ENCODE assay signal across 9 cellular contexts in the genomic region with DNA sequence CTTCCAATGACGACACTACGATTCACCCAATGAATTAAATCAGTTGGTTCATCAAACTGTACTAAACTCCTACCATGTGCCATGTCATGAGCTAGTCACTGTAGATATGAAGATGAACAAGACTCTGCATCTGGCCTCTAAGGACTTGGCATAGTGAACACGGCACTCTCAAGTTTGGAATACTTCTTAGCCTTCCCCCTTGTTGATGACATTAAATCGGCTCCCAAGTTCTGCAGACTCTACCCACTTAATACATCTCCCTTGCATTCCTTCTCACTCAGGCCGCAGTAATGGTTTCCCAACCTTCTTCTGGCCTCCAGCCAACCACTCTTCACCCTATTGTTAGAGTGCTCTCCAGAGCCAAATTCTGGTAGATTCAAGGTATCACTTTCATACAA.
A peak's percentile ranks its signal among the peaks of the same experiment; 100 is the strongest.
DNase-seq lines count a peak whose midpoint lies in the region; FAIRE-seq and TF ChIP-seq lines count a peak whose summit lies in the region.
"Had no signal": no experiment of that assay in that cellular context is flagged by ENCODE, and none has a peak within 500 bp of the region (broad histone marks: within the 10 kb centered on the region; RNA-seq: fewer than 3 reads in every experiment).

No MANE protein-coding gene starts in this region.

- TF ChIP-seq POLR2A in H54 (IDR thresholded peaks at IDR 0.05; ENCODE audit: low read depth, low read length): no peak

- CTCF ChIA-PET in AG04450 (lab: Charles Lee): no interaction called here

- H3K27ac Mint-ChIP-seq in activated T-helper 1 cell treated with anti-CD3 and anti-CD28 coated beads, Interleukin-12 subunit alpha, Interleukin-12 subunit beta, Interleukin-2, Interleukin-4 antibody, amounts not matched to agents 30 ng/mL and 10 ng/mL and 1 ng/mL, durations not matched to agents 14 hours and 24 hours and 36 hours: peak overlapping the region; percentile 91
- no peak overlapping the region for H3K27ac Mint-ChIP-seq in glutamatergic neuron (ENCODE audit: unreplicated experiment)

- no peak overlapping the region for H3K4me3 ChIP-seq in AG04450 (ENCODE audit: low read depth, low read length)

- DNase-seq in AG04450 (ENCODE audit: low read depth, low spot score) (no peak), H54 (ENCODE audit: insufficient read length, low spot score) (no peak), iris pigment epithelial cell (ENCODE audit: low read depth) (peak; percentile 85), islet precursor cell (no peak), GM20000 (ENCODE audit: low spot score) (no peak), glutamatergic neuron (no peak), NCI-H1436 treated with DMSO at 0.1 percent for 48 hours (lab: John Stamatoyannopoulos, UW) (no peak)
- no peak for DNase-seq in activated T-helper 1 cell treated with anti-CD3 and anti-CD28 coated beads, Interleukin-12 subunit alpha, Interleukin-12 subunit beta, Interleukin-2, Interleukin-4 antibody, amounts not matched to agents 30 ng/mL and 10 ng/mL and 1 ng/mL, durations not matched to agents 14 hours and 24 hours and 36 hours (ENCODE audit: low spot score)
- DNase-seq: amygdala had no signal

- H3K4me1 Mint-ChIP-seq in activated T-helper 1 cell treated with anti-CD3 and anti-CD28 coated beads, Interleukin-12 subunit alpha, Interleukin-12 subunit beta, Interleukin-2, Interleukin-4 antibody, amounts not matched to agents 30 ng/mL and 10 ng/mL and 1 ng/mL, durations not matched to agents 14 hours and 24 hours and 36 hours (ENCODE audit: low read depth): peaks cover 34% of the 10 kb centered on the region
- peaks cover 10% of the 10 kb centered on the region for H3K4me1 Mint-ChIP-seq in glutamatergic neuron (ENCODE audit: low read depth, unreplicated experiment)

- TF ChIP-seq CTCF in AG04450 (IDR thresholded peaks at IDR 0.05; ENCODE audit: low read depth, low read length): no peak
- TF ChIP-seq CTCF in GM20000 (IDR thresholded peaks at IDR 0.05; ENCODE audit: extremely low read depth, missing control alignments): no peak
- TF ChIP-seq CTCF in glutamatergic neuron (IDR thresholded peaks at IDR 0.05; ENCODE audit: partially characterized antibody, unreplicated experiment): no peak

- POLR2A ChIA-PET in AG04450 (lab: Yijun Ruan, JAX): interaction anchor here (0.8 to 1.4 kb wide), 3 partner anchors 15 to 49 kb away, joined by 3 to 8 read pairs (median 3); no protein-coding TSS in a partner anchor

- intact Hi-C loops in activated T-helper 1 cell treated with anti-CD3 and anti-CD28 coated beads, Interleukin-12 subunit alpha, Interleukin-12 subunit beta, Interleukin-2, Interleukin-4 antibody, amounts not matched to agents 30 ng/mL and 10 ng/mL and 1 ng/mL, durations not matched to agents 14 hours and 24 hours and 36 hours (cut with micrococcal nuclease): loop anchor here (5.0 kb wide), 3 partner anchors 230 to 1285 kb away; partner anchors contain the start of gene ZBTB43

- no peaks in the 10 kb centered on the region for H3K27me3 Mint-ChIP-seq in activated T-helper 1 cell treated with anti-CD3 and anti-CD28 coated beads, Interleukin-12 subunit alpha, Interleukin-12 subunit beta, Interleukin-2, Interleukin-4 antibody, amounts not matched to agents 30 ng/mL and 10 ng/mL and 1 ng/mL, durations not matched to agents 14 hours and 24 hours and 36 hours (ENCODE audit: insufficient read depth)
- no peaks in the 10 kb centered on the region for H3K27me3 Mint-ChIP-seq in glutamatergic neuron (ENCODE audit: unreplicated experiment)

- peak overlapping the region; percentile 30 for H3K4me3 Mint-ChIP-seq in activated T-helper 1 cell treated with anti-CD3 and anti-CD28 coated beads, Interleukin-12 subunit alpha, Interleukin-12 subunit beta, Interleukin-2, Interleukin-4 antibody, amounts not matched to agents 30 ng/mL and 10 ng/mL and 1 ng/mL, durations not matched to agents 14 hours and 24 hours and 36 hours
- H3K4me3 Mint-ChIP-seq in glutamatergic neuron (ENCODE audit: unreplicated experiment): no peak overlapping the region

- H3K9me3 Mint-ChIP-seq in activated T-helper 1 cell treated with anti-CD3 and anti-CD28 coated beads, Interleukin-12 subunit alpha, Interleukin-12 subunit beta, Interleukin-2, Interleukin-4 antibody, amounts not matched to agents 30 ng/mL and 10 ng/mL and 1 ng/mL, durations not matched to agents 14 hours and 24 hours and 36 hours: no peaks in the 10 kb centered on the region
- peaks cover 2% of the 10 kb centered on the region for H3K9me3 Mint-ChIP-seq in glutamatergic neuron (ENCODE audit: unreplicated experiment)

- FAIRE-seq in H54 (lab: Jason Lieb, UNC): peak; percentile 50

- no peaks in the 10 kb centered on the region for H3K27me3 ChIP-seq in AG04450 (ENCODE audit: control insufficient read depth, insufficient read depth, low read length)

- peak overlapping the region; percentile 99 for H3K27ac ChIP-seq in AG04450 (ENCODE audit: low read depth, low read length)

- no peaks in the 10 kb centered on the region for H3K9me3 ChIP-seq in AG04450 (ENCODE audit: control insufficient read depth, insufficient read depth, low read length)

- peaks cover 14% of the 10 kb centered on the region for H3K36me3 Mint-ChIP-seq in activated T-helper 1 cell treated with anti-CD3 and anti-CD28 coated beads, Interleukin-12 subunit alpha, Interleukin-12 subunit beta, Interleukin-2, Interleukin-4 antibody, amounts not matched to agents 30 ng/mL and 10 ng/mL and 1 ng/mL, durations not matched to agents 14 hours and 24 hours and 36 hours (ENCODE audit: low read depth)
- H3K36me3 Mint-ChIP-seq in glutamatergic neuron (ENCODE audit: unreplicated experiment): peaks cover under 1% of the 10 kb centered on the region
